35 cellular contexts compared by ENCODE assay signal in genomic region chr9:34907044-34907443, GRCh38. TPM values are rescaled to one million over a fixed set of nuclear protein-coding genes. Genes with fewer than 3 reads are reported as not detected.
"Had no signal": no experiment of that assay in that cellular context is flagged by ENCODE, and none has a peak within 500 bp of the region (broad histone marks: within the 10 kb centered on the region; RNA-seq: fewer than 3 reads in every experiment).

No MANE protein-coding gene starts in this region.

- H3K9me3 ChIP-seq: ascending aorta, breast epithelium, colonic mucosa had no signal

- ATAC-seq: activated CD4-positive, alpha-beta T cell treated with anti-CD3 and anti-CD28 coated beads for 36 hours; activated CD8-positive, alpha-beta memory T cell treated with anti-CD3 and anti-CD28 coated beads, Interleukin-2, amount 10 ng/mL, durations not matched to agents 7 days and 5 days; activated CD8-positive, alpha-beta T cell treated with anti-CD3 and anti-CD28 coated beads, Interleukin-2, amount 10 ng/mL, durations not matched to agents 7 days and 5 days; activated naive CD4-positive, alpha-beta T cell treated with anti-CD3 and anti-CD28 coated beads, Interleukin-2, amount 50 U/mL, for 72 hours; T-helper 17 cell had no signal

- H3K4me3 Mint-ChIP-seq: activated CD4-positive, alpha-beta memory T cell treated with anti-CD3 and anti-CD28 coated beads for 36 hours; activated CD4-positive, alpha-beta T cell treated with anti-CD3 and anti-CD28 coated beads for 36 hours; activated CD4-positive, alpha-beta T cell treated with anti-CD3 and anti-CD28 coated beads, Interleukin-2, amount 10 ng/mL, durations not matched to agents 24 days and 14 days; activated CD8-positive, alpha-beta memory T cell treated with anti-CD3 and anti-CD28 coated beads, Interleukin-2, amount 10 ng/mL, durations not matched to agents 7 days and 5 days; activated CD8-positive, alpha-beta T cell treated with anti-CD3 and anti-CD28 coated beads, Interleukin-2, amount 10 ng/mL, durations not matched to agents 7 days and 5 days; activated naive CD4-positive, alpha-beta T cell treated with anti-CD3 and anti-CD28 coated beads, Interleukin-2, amount 10 ng/mL, durations not matched to agents 7 days and 5 days; activated naive CD8-positive, alpha-beta T cell treated with anti-CD3 and anti-CD28 coated beads, Interleukin-2, amount 10 ng/mL, durations not matched to agents 7 days and 5 days; activated T-helper 1 cell treated with anti-CD3 and anti-CD28 coated beads, Interleukin-12 subunit alpha, Interleukin-12 subunit beta, Interleukin-2, Interleukin-4 antibody, amounts not matched to agents 30 ng/mL and 10 ng/mL and 1 ng/mL, durations not matched to agents 14 hours and 24 hours and 36 hours; brain; T-helper 17 cell; T-helper 2 cell treated with Interferon-gamma antibody and Interleukin-4, amounts not matched to agents 5 μg/mL and 100 μg/mL, for 36 hours had no signal

- H3K4me3 ChIP-seq: ascending aorta, breast epithelium, cardiac muscle cell, colonic mucosa had no signal

- H3K27ac ChIP-seq: ascending aorta, breast epithelium, cardiac muscle cell, colonic mucosa, epithelial cell of prostate, WERI-Rb-1 had no signal

- DNase-seq: activated CD4-positive, alpha-beta memory T cell treated with anti-CD3 and anti-CD28 coated beads for 36 hours; activated CD4-positive, alpha-beta T cell treated with anti-CD3 and anti-CD28 coated beads for 36 hours; activated CD4-positive, CD25-positive, alpha-beta regulatory T cell; activated CD4-positive, CD25-positive, alpha-beta regulatory T cell treated with anti-CD3 and anti-CD28 coated beads, Interleukin-2, amount 50 U/mL, for 72 hours; activated CD8-positive, alpha-beta memory T cell treated with anti-CD3 and anti-CD28 coated beads, Interleukin-2, amount 10 ng/mL, durations not matched to agents 7 days and 5 days; activated CD8-positive, alpha-beta memory T cell treated with anti-CD3 and anti-CD28 coated beads, Interleukin-2, amount 50 U/mL, for 4 hours; activated CD8-positive, alpha-beta T cell treated with anti-CD3 and anti-CD28 coated beads, Interleukin-2, amount 10 ng/mL, durations not matched to agents 7 days and 5 days; activated gamma-delta T cell; activated naive CD4-positive, alpha-beta T cell; activated naive CD4-positive, alpha-beta T cell treated with anti-CD3 and anti-CD28 coated beads, Interleukin-2, amount 10 ng/mL, durations not matched to agents 7 days and 5 days; activated naive CD8-positive, alpha-beta T cell treated with anti-CD3 and anti-CD28 coated beads, Interleukin-2, amount 10 ng/mL, durations not matched to agents 7 days and 5 days; activated T-cell treated with anti-CD3 and anti-CD28 coated beads, Interleukin-2, amount 50 U/mL, for 1 hour; activated T-cell treated with anti-CD3 and anti-CD28 coated beads, Interleukin-2, amount 50 U/mL, for 48 hours; central memory CD4-positive, alpha-beta T cell; cerebellar nuclear complex; colonic mucosa; effector CD8-positive, alpha-beta T cell; foreskin fibroblast; head of caudate nucleus; T-helper 1 cell; T-helper 17 cell; T1000; WERI-Rb-1 had no signal

- H3K4me1 ChIP-seq: ascending aorta, breast epithelium, colonic mucosa had no signal

- H3K4me1 Mint-ChIP-seq: activated CD4-positive, alpha-beta T cell treated with anti-CD3 and anti-CD28 coated beads for 36 hours; activated CD4-positive, alpha-beta T cell treated with anti-CD3 and anti-CD28 coated beads, Interleukin-2, amount 10 ng/mL, durations not matched to agents 24 days and 14 days; activated CD8-positive, alpha-beta memory T cell treated with anti-CD3 and anti-CD28 coated beads, Interleukin-2, amount 10 ng/mL, durations not matched to agents 7 days and 5 days; activated naive CD4-positive, alpha-beta T cell treated with anti-CD3 and anti-CD28 coated beads, Interleukin-2, amount 10 ng/mL, durations not matched to agents 7 days and 5 days; activated naive CD8-positive, alpha-beta T cell treated with anti-CD3 and anti-CD28 coated beads, Interleukin-2, amount 10 ng/mL, durations not matched to agents 7 days and 5 days; brain had no signal

- H3K36me3 ChIP-seq: ascending aorta, breast epithelium, cardiac muscle cell, colonic mucosa, WERI-Rb-1 had no signal

- H3K27ac Mint-ChIP-seq: activated CD4-positive, alpha-beta memory T cell treated with anti-CD3 and anti-CD28 coated beads for 36 hours; activated CD4-positive, alpha-beta T cell treated with anti-CD3 and anti-CD28 coated beads for 36 hours; activated CD4-positive, alpha-beta T cell treated with anti-CD3 and anti-CD28 coated beads, Interleukin-2, amount 10 ng/mL, durations not matched to agents 24 days and 14 days; activated CD8-positive, alpha-beta memory T cell treated with anti-CD3 and anti-CD28 coated beads, Interleukin-2, amount 10 ng/mL, durations not matched to agents 7 days and 5 days; activated CD8-positive, alpha-beta T cell treated with anti-CD3 and anti-CD28 coated beads, Interleukin-2, amount 10 ng/mL, durations not matched to agents 7 days and 5 days; activated naive CD4-positive, alpha-beta T cell treated with anti-CD3 and anti-CD28 coated beads, Interleukin-2, amount 10 ng/mL, durations not matched to agents 7 days and 5 days; activated naive CD4-positive, alpha-beta T cell treated with anti-CD3 and anti-CD28 coated beads, Interleukin-2, amount 50 U/mL, for 72 hours; activated naive CD8-positive, alpha-beta T cell treated with anti-CD3 and anti-CD28 coated beads, Interleukin-2, amount 10 ng/mL, durations not matched to agents 7 days and 5 days; activated T-helper 1 cell treated with anti-CD3 and anti-CD28 coated beads, Interleukin-12 subunit alpha, Interleukin-12 subunit beta, Interleukin-2, Interleukin-4 antibody, amounts not matched to agents 30 ng/mL and 10 ng/mL and 1 ng/mL, durations not matched to agents 14 hours and 24 hours and 36 hours; brain; T-helper 17 cell; T-helper 2 cell treated with Interferon-gamma antibody and Interleukin-4, amounts not matched to agents 5 μg/mL and 100 μg/mL, for 36 hours had no signal

- H3K27me3 ChIP-seq: breast epithelium, cardiac muscle cell, colonic mucosa had no signal

- H3K9me3 Mint-ChIP-seq: activated CD4-positive, alpha-beta memory T cell treated with anti-CD3 and anti-CD28 coated beads for 36 hours; activated CD4-positive, alpha-beta T cell treated with anti-CD3 and anti-CD28 coated beads, Interleukin-2, amount 10 ng/mL, durations not matched to agents 24 days and 14 days; activated naive CD4-positive, alpha-beta T cell treated with anti-CD3 and anti-CD28 coated beads, Interleukin-2, amount 10 ng/mL, durations not matched to agents 7 days and 5 days; activated naive CD4-positive, alpha-beta T cell treated with anti-CD3 and anti-CD28 coated beads, Interleukin-2, amount 50 U/mL, for 72 hours; activated naive CD8-positive, alpha-beta T cell treated with anti-CD3 and anti-CD28 coated beads, Interleukin-2, amount 10 ng/mL, durations not matched to agents 7 days and 5 days; activated T-helper 1 cell treated with anti-CD3 and anti-CD28 coated beads, Interleukin-12 subunit alpha, Interleukin-12 subunit beta, Interleukin-2, Interleukin-4 antibody, amounts not matched to agents 30 ng/mL and 10 ng/mL and 1 ng/mL, durations not matched to agents 14 hours and 24 hours and 36 hours; brain; T-helper 2 cell treated with Interferon-gamma antibody and Interleukin-4, amounts not matched to agents 5 μg/mL and 100 μg/mL, for 36 hours had no signal

- H3K36me3 Mint-ChIP-seq: activated CD4-positive, alpha-beta memory T cell treated with anti-CD3 and anti-CD28 coated beads for 36 hours; activated CD8-positive, alpha-beta memory T cell treated with anti-CD3 and anti-CD28 coated beads, Interleukin-2, amount 10 ng/mL, durations not matched to agents 7 days and 5 days; activated naive CD4-positive, alpha-beta T cell treated with anti-CD3 and anti-CD28 coated beads, Interleukin-2, amount 10 ng/mL, durations not matched to agents 7 days and 5 days; activated naive CD4-positive, alpha-beta T cell treated with anti-CD3 and anti-CD28 coated beads, Interleukin-2, amount 50 U/mL, for 72 hours; activated naive CD8-positive, alpha-beta T cell treated with anti-CD3 and anti-CD28 coated beads, Interleukin-2, amount 10 ng/mL, durations not matched to agents 7 days and 5 days; brain had no signal

RNA-seq across cellular contexts. Expression of gene PHF24, which starts 51.0 kb away (rescaled TPM):
- total RNA-seq: activated CD8-positive, alpha-beta memory T cell treated with anti-CD3 and anti-CD28 coated beads for 36 hours; activated CD8-positive, alpha-beta memory T cell treated with anti-CD3 and anti-CD28 coated beads, Interleukin-2, amount 10 ng/mL, durations not matched to agents 7 days and 5 days; activated CD8-positive, alpha-beta T cell treated with anti-CD3 and anti-CD28 coated beads, Interleukin-2, amount 10 ng/mL, durations not matched to agents 7 days and 5 days; activated naive CD8-positive, alpha-beta T cell treated with anti-CD3 and anti-CD28 coated beads, Interleukin-2, amount 10 ng/mL, durations not matched to agents 7 days and 5 days; ascending aorta; dermis microvascular lymphatic vessel endothelial cell; endothelial cell of umbilical vein; T-helper 17 cell had no signal
- polyA plus RNA-seq: endothelial cell of umbilical vein had no signal
